In the genomic region with DNA sequence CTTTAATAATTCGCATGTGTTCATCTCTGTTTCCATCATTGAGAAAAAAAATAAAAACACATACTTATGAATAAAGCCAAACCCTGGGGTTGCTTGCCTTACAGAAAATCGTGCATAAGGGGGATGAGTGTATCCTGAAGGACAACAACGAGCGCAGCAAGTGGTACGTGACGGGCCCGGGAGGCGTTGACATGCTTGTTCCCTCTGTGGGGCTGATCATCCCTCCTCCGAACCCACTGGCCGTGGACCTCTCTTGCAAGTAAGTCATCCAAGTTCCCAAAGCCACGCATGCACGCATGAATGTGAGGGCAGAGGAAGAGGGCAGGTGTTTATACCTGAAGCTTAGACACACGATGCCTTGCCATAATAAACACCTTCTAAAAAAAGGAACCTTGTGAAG, we compare ENCODE assay signal across 30 cellular contexts. TPM values are rescaled to one million over a fixed set of nuclear protein-coding genes. Genes with fewer than 3 reads are reported as not detected.
"Had no signal": no experiment of that assay in that cellular context is flagged by ENCODE, and none has a peak within 500 bp of the region (broad histone marks: within the 10 kb centered on the region; RNA-seq: fewer than 3 reads in every experiment).

No MANE protein-coding gene starts in this region.

- H3K4me1 ChIP-seq: ascending aorta, colonic mucosa, esophagus squamous epithelium, gastroesophageal sphincter had no signal

- DNase-seq: activated CD4-positive, alpha-beta memory T cell treated with anti-CD3 and anti-CD28 coated beads, Interleukin-2, amount 10 ng/mL, durations not matched to agents 7 days and 5 days; activated CD4-positive, alpha-beta T cell treated with anti-CD3 and anti-CD28 coated beads for 1 hour; activated CD4-positive, alpha-beta T cell treated with anti-CD3 and anti-CD28 coated beads for 4 hours; activated CD4-positive, alpha-beta T cell treated with anti-CD3 and anti-CD28 coated beads, Interleukin-2, amount 10 ng/mL, durations not matched to agents 7 days and 5 days; activated CD4-positive, alpha-beta T cell treated with anti-CD3 and anti-CD28 coated beads, Interleukin-2, amount 50 U/mL, for 4 hours; activated CD8-positive, alpha-beta memory T cell treated with anti-CD3 and anti-CD28 coated beads, Interleukin-2, amount 50 U/mL, for 48 hours; activated gamma-delta T cell; activated naive CD4-positive, alpha-beta T cell; activated naive CD4-positive, alpha-beta T cell treated with anti-CD3 and anti-CD28 coated beads, Interleukin-2, amount 10 ng/mL, durations not matched to agents 7 days and 5 days; activated naive CD8-positive, alpha-beta T cell treated with anti-CD3 and anti-CD28 coated beads, Interleukin-2, amount 10 ng/mL, durations not matched to agents 7 days and 5 days; activated T-cell treated with anti-CD3 and anti-CD28 coated beads for 4 hours; activated T-cell treated with anti-CD3 and anti-CD28 coated beads, Interleukin-2, amount 50 U/mL, for 24 hours; activated T-cell treated with anti-CD3 and anti-CD28 coated beads, Interleukin-2, amount 50 U/mL, for 72 hours; brain microvascular endothelial cell; central memory CD4-positive, alpha-beta T cell; cerebellar nuclear complex; colonic mucosa; effector CD8-positive, alpha-beta T cell; esophagus squamous epithelium; foreskin melanocyte; heart right ventricle; T-helper 2 cell had no signal

- H3K36me3 ChIP-seq: ascending aorta, gastroesophageal sphincter had no signal

- H3K27me3 ChIP-seq: ascending aorta, brain microvascular endothelial cell, colonic mucosa had no signal

- FAIRE-seq: endometrium, endothelial cell of umbilical vein had no signal

- H3K27ac ChIP-seq: ascending aorta, brain microvascular endothelial cell, colonic mucosa, epithelial cell of prostate, esophagus squamous epithelium, gastroesophageal sphincter, heart right ventricle had no signal

- H3K9me3 ChIP-seq: ascending aorta, colonic mucosa, esophagus squamous epithelium, gastroesophageal sphincter, heart right ventricle had no signal

- ATAC-seq: activated naive CD4-positive, alpha-beta T cell treated with anti-CD3 and anti-CD28 coated beads, Interleukin-2, amount 50 U/mL, for 72 hours; activated T-cell treated with anti-CD3 and anti-CD28 coated beads, Interleukin-2, amount 50 U/mL, for 72 hours; gastroesophageal sphincter; heart right ventricle; WTC11 had no signal

- H3K4me3 ChIP-seq: ascending aorta, colonic mucosa, esophagus squamous epithelium, gastroesophageal sphincter, heart right ventricle had no signal

RNA-seq across cellular contexts. Expression of a gene that starts 27.6 kb away (rescaled TPM):
- total RNA-seq: fibroblast of lung had no signal
